11 cellular contexts compared by ENCODE assay signal in the genomic region with DNA sequence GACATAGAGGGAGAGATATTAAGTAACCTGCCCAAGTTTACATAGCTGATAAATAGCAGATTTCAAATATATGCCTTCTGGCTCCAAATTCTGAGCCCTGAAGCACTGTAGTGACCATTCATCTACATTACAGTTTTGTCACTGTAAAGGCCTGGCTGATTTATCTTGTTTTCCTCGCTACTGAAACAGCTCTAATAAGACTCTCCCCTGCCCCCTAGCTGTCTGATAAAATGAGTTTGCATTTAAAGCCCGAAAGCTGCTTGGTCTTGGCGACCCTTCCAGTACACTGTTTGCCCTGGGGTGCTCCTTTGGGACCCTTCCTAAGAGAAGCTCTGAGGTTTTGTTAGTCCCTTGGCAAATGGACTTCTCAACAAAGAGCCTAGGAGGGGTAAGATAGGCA. TPM values are rescaled to one million over a fixed set of nuclear protein-coding genes. Genes with fewer than 3 reads are reported as not detected.
A peak's percentile ranks its signal among the peaks of the same experiment; 100 is the strongest.
DNase-seq lines count a peak whose midpoint lies in the region; ATAC-seq and TF ChIP-seq lines count a peak whose summit lies in the region.
"Had no signal": no experiment of that assay in that cellular context is flagged by ENCODE, and none has a peak within 500 bp of the region (broad histone marks: within the 10 kb centered on the region; RNA-seq: fewer than 3 reads in every experiment).

No MANE protein-coding gene starts in this region.

- no peak overlapping the region for H3K27ac Mint-ChIP-seq in Caco-2 (ENCODE audit: unreplicated experiment)
- H3K27ac Mint-ChIP-seq: naive thymus-derived CD8-positive, alpha-beta T cell had no signal

- POLR2A ChIA-PET in Caco-2 (lab: Charles Lee) = interaction anchor here (0.6 kb wide), 1 partner anchor 608 kb away, joined by 10 read pairs; no protein-coding TSS in a partner anchor
- POLR2A ChIA-PET in HEK293T (lab: Yijun Ruan, JAX) = no interaction called here

- H3K9me3 Mint-ChIP-seq in Caco-2 (ENCODE audit: unreplicated experiment) = no peaks in the 10 kb centered on the region
- H3K9me3 Mint-ChIP-seq: naive thymus-derived CD8-positive, alpha-beta T cell had no signal

- no peak overlapping the region for H3K27ac ChIP-seq in adrenal gland
- no peak overlapping the region for H3K27ac ChIP-seq in vagina

- H3K9me3 ChIP-seq in Caco-2 = no peaks in the 10 kb centered on the region
- no peaks in the 10 kb centered on the region for H3K9me3 ChIP-seq in adrenal gland (replicated peaks in 1 of 3)
- no peaks in the 10 kb centered on the region for H3K9me3 ChIP-seq in vagina

- no peak overlapping the region for H3K4me3 Mint-ChIP-seq in Caco-2 (ENCODE audit: unreplicated experiment)
- H3K4me3 Mint-ChIP-seq: naive thymus-derived CD8-positive, alpha-beta T cell had no signal

- CTCF ChIA-PET in Caco-2 (lab: Charles Lee) (interaction anchor here (0.5 to 1.5 kb wide), 6 partner anchors 44 to 675 kb away, joined by 3 to 20 read pairs (median 4); no protein-coding TSS in a partner anchor), HEK293T (lab: Yijun Ruan, JAX) (interaction anchor here (0.8 to 0.9 kb wide), 2 partner anchors 23 to 600 kb away, joined by 3 read pairs; no protein-coding TSS in a partner anchor)

- H3K36me3 ChIP-seq in Caco-2 (ENCODE audit: control insufficient read depth, insufficient read depth, low read length) (no peaks in the 10 kb centered on the region), adrenal gland (replicated peaks in 1 of 2) (no peaks in the 10 kb centered on the region), vagina (no peaks in the 10 kb centered on the region)

- no peaks in the 10 kb centered on the region for H3K27me3 Mint-ChIP-seq in Caco-2 (ENCODE audit: insufficient read depth, unreplicated experiment)

- H3K4me3 ChIP-seq in Caco-2 (ENCODE audit: low read depth, low read length) = no peak overlapping the region
- no peak overlapping the region for H3K4me3 ChIP-seq in adrenal gland
- H3K4me3 ChIP-seq in vagina = no peak overlapping the region

- BruUV-seq in Caco-2 (replicated peaks; lab: Mats Ljungman, UMichigan) = no TSS peak

- ATAC-seq in left lobe of liver (peak; percentile 61), GM18517 (IDR thresholded peaks at IDR 0.05; ENCODE audit: unreplicated experiment) (no peak)
- ATAC-seq: naive thymus-derived CD8-positive, alpha-beta T cell had no signal

- 43 to 59% (median 51%) methylated on average over 3 of the region's 3 CpGs for WGBS in adrenal gland, 4 donors

- H3K4me1 Mint-ChIP-seq in Caco-2 (ENCODE audit: low read depth, unreplicated experiment) = no peaks in the 10 kb centered on the region
- H3K4me1 Mint-ChIP-seq: naive thymus-derived CD8-positive, alpha-beta T cell had no signal

- no peaks in the 10 kb centered on the region for H3K27me3 ChIP-seq in Caco-2 (replicated peaks; ENCODE audit: control insufficient read depth, insufficient read depth, low read length)
- H3K27me3 ChIP-seq in adrenal gland = no peaks in the 10 kb centered on the region
- H3K27me3 ChIP-seq in vagina = no peaks in the 10 kb centered on the region

- TF ChIP-seq CTCF in Caco-2 (IDR thresholded peaks at IDR 0.05; ENCODE audit: insufficient read depth in 1 of 2, low read depth in 1 of 2, low read length in 1 of 2, severe bottlenecking in 1 of 2, unreplicated experiment in 1 of 2) = peak; percentile 56 to 65
- peak in 4 of 6 experiments; percentile 29 to 43 (median 31) for TF ChIP-seq CTCF in adrenal gland (IDR thresholded peaks at IDR 0.05)
- TF ChIP-seq CTCF in vagina (IDR thresholded peaks at IDR 0.05) = peak in 1 of 3 experiments; percentile 7

- H3K4me1 ChIP-seq in Caco-2 (no peaks in the 10 kb centered on the region), adrenal gland (replicated peaks in 1 of 2) (no peaks in the 10 kb centered on the region), vagina (peaks cover 9% of the 10 kb centered on the region)

- peak; percentile 32 to 60 for DNase-seq in Caco-2
- peak; percentile 39 for DNase-seq in HEK293T (ENCODE audit: extremely low spot score)
- DNase-seq in adrenal gland = peak in 2 of 7 donors; percentile 12 to 17
- no peak for DNase-seq in left lobe of liver (ENCODE audit: low spot score)
- DNase-seq in NCI-H1694 treated with DMSO at 0.1 percent for 48 hours (lab: John Stamatoyannopoulos, UW) = no peak
- DNase-seq in stimulated activated CD4-positive, alpha-beta T cell treated with anti-CD3 and anti-CD28 coated beads, Interleukin-4, amount 100 ng/mL, for 24 hours = no peak
- DNase-seq in vagina (ENCODE audit: extremely low spot score in 2 of 2) = no peak
- DNase-seq: activated T-cell treated with anti-CD3 and anti-CD28 coated beads, Interleukin-2, amount 50 U/mL, for 48 hours; NCI-H1417 treated with DMSO at 0.1 percent for 48 hours had no signal

- intact Hi-C loops in Caco-2 (cut with micrococcal nuclease; ENCODE audit: unreplicated experiment) = loop anchor here (1.0 to 5.0 kb wide), 7 partner anchors 44 to 610 kb away; no protein-coding TSS in a partner anchor
- intact Hi-C loops in adrenal gland (cut with DNase I) = no loop called here
- intact Hi-C loops in vagina (cut with DNase I) = no loop called here

- H3K36me3 Mint-ChIP-seq in Caco-2 (ENCODE audit: insufficient read depth, unreplicated experiment) = no peaks in the 10 kb centered on the region
- H3K36me3 Mint-ChIP-seq: naive thymus-derived CD8-positive, alpha-beta T cell had no signal

- TF ChIP-seq POLR2A in adrenal gland (IDR thresholded peaks at IDR 0.05) = no peak
- TF ChIP-seq POLR2A in vagina (IDR thresholded peaks at IDR 0.05) = no peak

TF ChIP-seq in HEK293T, 16 proteins besides CTCF, POLR2A, EP300 and RAD21:
- TF ChIP-seq PKNOX1 (IDR thresholded peaks at IDR 0.05) (peak; percentile 43; the same call in 1 of the 2 replicates), FOXM1 (IDR thresholded peaks at IDR 0.05; ENCODE audit: borderline replicate concordance) (no peak)
TF ChIP-seq in HEK293T: peak in this region for 1.

RNA-seq across cellular contexts. Expression of gene RAB11FIP2, which starts 59.7 kb away (rescaled TPM):
- total RNA-seq in Caco-2 (2022) (25.7 and 26.6 TPM in 2 replicates), adrenal gland (10 to 100 TPM; 12.4 to 30.8 (median 17.7) TPM), left lobe of liver (4.2 TPM), vagina (14.7 TPM)
- 10 to 100 TPM in 1 of 3 donors, 1 to 10 TPM in 2; 1.8 to 19.2 (median 2.9) TPM for polyA plus RNA-seq in adrenal gland

Comparison
In these comparisons a context has a peak if more than half of its experiments do, and no peak if none do; other contexts are left out.
1. DNase-seq: peak in Caco-2 (2 of 2) and HEK293T (single experiment); none in left lobe of liver (single experiment), NCI-H1694 treated with DMSO at 0.1 percent for 48 hours (single experiment), stimulated activated CD4-positive, alpha-beta T cell treated with anti-CD3 and anti-CD28 coated beads, Interleukin-4, amount 100 ng/mL, for 24 hours (single experiment) and vagina (0 of 2).